In genomic region chr16:30786115-30786935, GRCh38 we compare ENCODE assay signal across 1 cellular context.
TF ChIP-seq lines count a peak whose summit lies in the region.

No MANE protein-coding gene starts in this region.

TF ChIP-seq in liver, 16 proteins besides CTCF, POLR2A, EP300 and RAD21 (continued from another document):
- TF ChIP-seq REST (IDR thresholded peaks at IDR 0.05) (no peak), EGR1 (IDR thresholded peaks at IDR 0.05; ENCODE audit: low read depth in 2 of 2) (no peak), JUND (IDR thresholded peaks at IDR 0.05) (no peak), MAX (IDR thresholded peaks at IDR 0.05) (no peak), HNF4A (conservative IDR thresholded peaks at IDR 0.05) (no peak), NR2F2 (IDR thresholded peaks at IDR 0.05) (no peak), GABPA (IDR thresholded peaks at IDR 0.05 in 1 of 2, conservative IDR thresholded peaks at IDR 0.05 in 1 of 2) (no peak), HNF4G (IDR thresholded peaks at IDR 0.05) (no peak)
